1 cellular context compared by ENCODE assay signal in the genomic region with DNA sequence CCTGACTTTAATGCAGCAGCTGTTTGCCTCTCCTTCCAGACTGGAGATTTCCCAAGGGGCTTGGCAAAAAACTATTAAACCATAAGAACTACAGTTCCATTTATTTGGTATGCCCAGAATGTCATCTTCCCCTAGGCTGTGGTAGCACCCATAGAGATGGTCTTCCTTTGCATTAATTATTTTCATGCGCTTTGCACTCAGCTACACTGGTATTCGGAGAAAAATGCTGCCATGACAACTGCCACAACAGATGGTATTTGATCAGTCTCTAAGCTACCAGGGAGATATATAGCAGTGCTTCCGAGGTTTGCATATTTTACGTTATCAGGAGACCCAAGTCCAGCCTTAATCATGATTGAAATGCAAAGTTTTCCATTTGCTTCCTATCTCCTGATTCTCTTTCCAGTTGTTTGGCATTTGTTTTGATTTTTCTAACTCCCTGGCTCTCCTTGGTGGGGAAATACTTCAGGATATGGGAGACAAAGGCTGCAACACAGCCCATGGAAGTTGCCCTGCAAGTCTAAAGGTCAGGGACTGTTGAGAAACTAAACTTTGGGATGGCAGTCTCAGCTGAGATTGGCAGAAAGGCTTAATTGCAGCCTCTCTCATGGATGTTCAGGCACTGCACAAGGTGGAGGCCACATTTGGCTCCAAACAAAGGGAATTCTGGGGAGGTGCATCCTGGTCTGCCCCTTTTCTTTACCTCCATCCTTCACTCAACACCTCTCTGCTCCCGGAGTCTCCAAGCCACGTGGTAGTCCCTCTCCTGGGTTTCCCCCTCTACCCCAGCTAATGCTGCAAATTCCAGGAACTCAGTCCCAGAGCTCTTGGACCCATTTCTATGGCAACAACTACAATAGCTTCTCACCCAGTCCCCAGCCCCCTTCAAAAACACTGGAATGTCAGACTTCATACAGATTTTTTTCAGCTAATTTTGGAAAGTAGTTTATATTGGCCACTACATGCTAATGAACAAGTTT.
A peak's percentile ranks its signal among the peaks of the same experiment; 100 is the strongest.
TF ChIP-seq lines count a peak whose summit lies in the region.

No MANE protein-coding gene starts in this region.

TF ChIP-seq in H1, 55 proteins besides CTCF, POLR2A, EP300 and RAD21:
- TF ChIP-seq CBX5 (IDR thresholded peaks at IDR 0.05; ENCODE audit: low read depth, low read length), result no peak
- no peak for TF ChIP-seq PHF8 (conservative IDR thresholded peaks at IDR 0.05; ENCODE audit: low read depth, low read length)
- no peak for TF ChIP-seq SP1 (IDR thresholded peaks at IDR 0.05; ENCODE audit: low read depth, low read length)
- TF ChIP-seq CHD2 (IDR thresholded peaks at IDR 0.05; ENCODE audit: low read length), result no peak
- TF ChIP-seq TEAD4 (IDR thresholded peaks at IDR 0.05; ENCODE audit: low read depth, low read length), result 0 out of 2 replicates have a peak, but pooled peaks have one; percentile 21
- TF ChIP-seq, protein P1, sequence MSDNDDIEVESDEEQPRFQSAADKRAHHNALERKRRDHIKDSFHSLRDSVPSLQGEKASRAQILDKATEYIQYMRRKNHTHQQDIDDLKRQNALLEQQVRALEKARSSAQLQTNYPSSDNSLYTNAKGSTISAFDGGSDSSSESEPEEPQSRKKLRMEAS (IDR thresholded peaks at IDR 0.05), result peak; percentile 49
- TF ChIP-seq YY1 (IDR thresholded peaks at IDR 0.05; ENCODE audit: low read depth, low read length), result no peak
- TF ChIP-seq CEBPB (IDR thresholded peaks at IDR 0.05; ENCODE audit: low read depth, low read length), result no peak
- no peak for TF ChIP-seq ASH2L (IDR thresholded peaks at IDR 0.05; ENCODE audit: low read length)
- TF ChIP-seq, protein P2, sequence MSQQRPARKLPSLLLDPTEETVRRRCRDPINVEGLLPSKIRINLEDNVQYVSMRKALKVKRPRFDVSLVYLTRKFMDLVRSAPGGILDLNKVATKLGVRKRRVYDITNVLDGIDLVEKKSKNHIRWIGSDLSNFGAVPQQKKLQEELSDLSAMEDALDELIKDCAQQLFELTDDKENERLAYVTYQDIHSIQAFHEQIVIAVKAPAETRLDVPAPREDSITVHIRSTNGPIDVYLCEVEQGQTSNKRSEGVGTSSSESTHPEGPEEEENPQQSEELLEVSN (IDR thresholded peaks at IDR 0.05), result peak; percentile 67; the same call in 1 of the 2 replicates
- TF ChIP-seq NRF1 (IDR thresholded peaks at IDR 0.05; ENCODE audit: low read depth, low read length), result no peak
- TF ChIP-seq RFX5 (IDR thresholded peaks at IDR 0.05; ENCODE audit: borderline replicate concordance, low read depth, low read length), result no peak
- TF ChIP-seq, protein P3, sequence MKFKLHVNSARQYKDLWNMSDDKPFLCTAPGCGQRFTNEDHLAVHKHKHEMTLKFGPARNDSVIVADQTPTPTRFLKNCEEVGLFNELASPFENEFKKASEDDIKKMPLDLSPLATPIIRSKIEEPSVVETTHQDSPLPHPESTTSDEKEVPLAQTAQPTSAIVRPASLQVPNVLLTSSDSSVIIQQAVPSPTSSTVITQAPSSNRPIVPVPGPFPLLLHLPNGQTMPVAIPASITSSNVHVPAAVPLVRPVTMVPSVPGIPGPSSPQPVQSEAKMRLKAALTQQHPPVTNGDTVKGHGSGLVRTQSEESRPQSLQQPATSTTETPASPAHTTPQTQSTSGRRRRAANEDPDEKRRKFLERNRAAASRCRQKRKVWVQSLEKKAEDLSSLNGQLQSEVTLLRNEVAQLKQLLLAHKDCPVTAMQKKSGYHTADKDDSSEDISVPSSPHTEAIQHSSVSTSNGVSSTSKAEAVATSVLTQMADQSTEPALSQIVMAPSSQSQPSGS (IDR thresholded peaks at IDR 0.05; ENCODE audit: low read length), result no peak
- no peak for TF ChIP-seq CREB1 (IDR thresholded peaks at IDR 0.05)
- TF ChIP-seq SP4 (IDR thresholded peaks at IDR 0.05; ENCODE audit: low read length), result no peak
